In genomic region chr2:216974321-216975302, GRCh38 we compare ENCODE assay signal across 19 cellular contexts.
DNase-seq lines count a peak whose midpoint lies in the region; ATAC-seq and TF ChIP-seq lines count a peak whose summit lies in the region.
"Had no signal": no experiment of that assay in that cellular context is flagged by ENCODE, and none has a peak within 500 bp of the region (broad histone marks: within the 10 kb centered on the region; RNA-seq: fewer than 3 reads in every experiment).

No MANE protein-coding gene starts in this region.

- H3K27ac Mint-ChIP-seq in natural killer cell treated with Interleukin-12 subunit alpha and Interleukin-12 subunit beta and Interleukin-15 and Interleukin-18, amount 100 ng/mL, for 72 hours: no peak overlapping the region
- no peak overlapping the region for H3K27ac Mint-ChIP-seq in natural killer cell
- H3K27ac Mint-ChIP-seq: T-helper 2 cell treated with Interferon-gamma antibody and Interleukin-4, amounts not matched to agents 5 μg/mL and 100 μg/mL, for 36 hours; type B pancreatic cell had no signal

- H3K4me1 ChIP-seq in mucosa of descending colon (ENCODE audit: low read depth) (no peaks in the 10 kb centered on the region), stomach (peaks cover 0 to 24% (median 3%) of the 10 kb centered on the region in 4 donors)
- H3K4me1 ChIP-seq: BE2C had no signal

- H3K36me3 Mint-ChIP-seq in natural killer cell treated with Interleukin-12 subunit alpha and Interleukin-12 subunit beta and Interleukin-15 and Interleukin-18, amount 100 ng/mL, for 72 hours: peaks cover 10% of the 10 kb centered on the region
- no peaks in the 10 kb centered on the region for H3K36me3 Mint-ChIP-seq in natural killer cell
- H3K36me3 Mint-ChIP-seq: type B pancreatic cell had no signal

- H3K4me1 Mint-ChIP-seq in natural killer cell treated with Interleukin-12 subunit alpha and Interleukin-12 subunit beta and Interleukin-15 and Interleukin-18, amount 100 ng/mL, for 72 hours (ENCODE audit: low read depth in 2 of 2): no peaks in the 10 kb centered on the region
- H3K4me1 Mint-ChIP-seq in natural killer cell: no peaks in the 10 kb centered on the region

- H3K27me3 ChIP-seq in stomach: no peaks in the 10 kb centered on the region
- H3K27me3 ChIP-seq: BE2C, brain microvascular endothelial cell, neutrophil had no signal

- TF ChIP-seq CTCF in natural killer cell (IDR thresholded peaks at IDR 0.05): no peak
- no peak for TF ChIP-seq CTCF in mucosa of descending colon (IDR thresholded peaks at IDR 0.05)
- TF ChIP-seq CTCF in stomach (IDR thresholded peaks at IDR 0.05): no peak

- peak overlapping the region in 4 of 5 donors; percentile 56 to 72 (median 66) for H3K27ac ChIP-seq in stomach
- H3K27ac ChIP-seq: brain microvascular endothelial cell, neutrophil had no signal

- H3K9me3 Mint-ChIP-seq in natural killer cell treated with Interleukin-12 subunit alpha and Interleukin-12 subunit beta and Interleukin-15 and Interleukin-18, amount 100 ng/mL, for 72 hours: peaks cover 2% of the 10 kb centered on the region
- H3K9me3 Mint-ChIP-seq in natural killer cell: no peaks in the 10 kb centered on the region
- H3K9me3 Mint-ChIP-seq: type B pancreatic cell had no signal

- ATAC-seq in natural killer cell treated with Interleukin-12 subunit alpha and Interleukin-12 subunit beta and Interleukin-15 and Interleukin-18, amount 100 ng/mL, for 72 hours: peak; percentile 51 to 59
- no peak for ATAC-seq in natural killer cell
- peak; percentile 10 for ATAC-seq in mucosa of descending colon
- ATAC-seq in GM18858 (IDR thresholded peaks at IDR 0.05; ENCODE audit: unreplicated experiment): no peak
- no peak for ATAC-seq in GM21825 (IDR thresholded peaks at IDR 0.05; ENCODE audit: unreplicated experiment)
- ATAC-seq in SK-N-SH treated with all-trans-retinoic acid at 6 μM for 48 hours: no peak
- ATAC-seq: Panc1 had no signal

- intact Hi-C loops in natural killer cell (cut with micrococcal nuclease): no loop called here
- intact Hi-C loops in mucosa of descending colon (cut with DNase I, micrococcal nuclease): no loop called here
- intact Hi-C loops in stomach (cut with DNase I; ENCODE audit: low total_unique reads): no loop called here

- no peak overlapping the region for H3K4me3 ChIP-seq in mucosa of descending colon
- no peak overlapping the region for H3K4me3 ChIP-seq in stomach

- H3K36me3 ChIP-seq in mucosa of descending colon (ENCODE audit: low read depth): no peaks in the 10 kb centered on the region
- no peaks in the 10 kb centered on the region for H3K36me3 ChIP-seq in stomach
- H3K36me3 ChIP-seq: BE2C, brain microvascular endothelial cell, neutrophil had no signal

- no peak for TF ChIP-seq POLR2A in stomach (IDR thresholded peaks at IDR 0.05)

- H3K9me3 ChIP-seq in mucosa of descending colon: no peaks in the 10 kb centered on the region
- H3K9me3 ChIP-seq in stomach: no peaks in the 10 kb centered on the region
- H3K9me3 ChIP-seq: BE2C, neutrophil had no signal

- TF ChIP-seq EP300 in stomach (IDR thresholded peaks at IDR 0.05): no peak

- H3K4me3 Mint-ChIP-seq in natural killer cell treated with Interleukin-12 subunit alpha and Interleukin-12 subunit beta and Interleukin-15 and Interleukin-18, amount 100 ng/mL, for 72 hours: no peak overlapping the region
- no peak overlapping the region for H3K4me3 Mint-ChIP-seq in natural killer cell
- H3K4me3 Mint-ChIP-seq: T-helper 2 cell treated with Interferon-gamma antibody and Interleukin-4, amounts not matched to agents 5 μg/mL and 100 μg/mL, for 36 hours; type B pancreatic cell had no signal

- peaks cover 9 to 18% of the 10 kb centered on the region in 2 donors for H3K27me3 Mint-ChIP-seq in natural killer cell treated with Interleukin-12 subunit alpha and Interleukin-12 subunit beta and Interleukin-15 and Interleukin-18, amount 100 ng/mL, for 72 hours
- peaks cover 4 to 8% of the 10 kb centered on the region in 2 donors for H3K27me3 Mint-ChIP-seq in natural killer cell (ENCODE audit: low read depth in 2 of 2)
- H3K27me3 Mint-ChIP-seq: type B pancreatic cell had no signal

- WGBS in stomach, 5 donors: 53 to 83% (median 74%) methylated on average over 12 of the region's 12 CpGs

- DNase-seq in natural killer cell treated with Interleukin-12 subunit alpha and Interleukin-12 subunit beta and Interleukin-15 and Interleukin-18, amount 100 ng/mL, for 72 hours (ENCODE audit: low spot score): no peak
- DNase-seq in natural killer cell (no peak), mucosa of descending colon (peak in 1 of 3 donors; percentile 26), stomach (no peak), GDM1 (lab: John Stamatoyannopoulos, UW) (no peak)
- DNase-seq: activated CD8-positive, alpha-beta memory T cell treated with anti-CD3 and anti-CD28 coated beads, Interleukin-2, amount 50 U/mL, for 48 hours; BE2C; brain microvascular endothelial cell; foreskin fibroblast; NCI-H1092 treated with DMSO at 0.1 percent for 48 hours; NCI-H2081; stimulated activated CD4-positive, alpha-beta T cell treated with anti-CD3 and anti-CD28 coated beads, Interleukin-15, amount 100 ng/mL, for 24 hours had no signal

TF ChIP-seq in SK-N-SH treated with all-trans-retinoic acid at 6 μM for 48 hours, 23 proteins besides CTCF, POLR2A, EP300 and RAD21 (continues in another document):
- no peak for TF ChIP-seq PPARA (CRISPR knock-in tag; IDR thresholded peaks at IDR 0.05; ENCODE audit: borderline replicate concordance)
- TF ChIP-seq ZFP30 (CRISPR knock-in tag; IDR thresholded peaks at IDR 0.05): no peak
- TF ChIP-seq CSDC2 (CRISPR knock-in tag; IDR thresholded peaks at IDR 0.05): no peak
- TF ChIP-seq ISL1 (CRISPR knock-in tag; IDR thresholded peaks at IDR 0.05): no peak
- TF ChIP-seq, protein P1, sequence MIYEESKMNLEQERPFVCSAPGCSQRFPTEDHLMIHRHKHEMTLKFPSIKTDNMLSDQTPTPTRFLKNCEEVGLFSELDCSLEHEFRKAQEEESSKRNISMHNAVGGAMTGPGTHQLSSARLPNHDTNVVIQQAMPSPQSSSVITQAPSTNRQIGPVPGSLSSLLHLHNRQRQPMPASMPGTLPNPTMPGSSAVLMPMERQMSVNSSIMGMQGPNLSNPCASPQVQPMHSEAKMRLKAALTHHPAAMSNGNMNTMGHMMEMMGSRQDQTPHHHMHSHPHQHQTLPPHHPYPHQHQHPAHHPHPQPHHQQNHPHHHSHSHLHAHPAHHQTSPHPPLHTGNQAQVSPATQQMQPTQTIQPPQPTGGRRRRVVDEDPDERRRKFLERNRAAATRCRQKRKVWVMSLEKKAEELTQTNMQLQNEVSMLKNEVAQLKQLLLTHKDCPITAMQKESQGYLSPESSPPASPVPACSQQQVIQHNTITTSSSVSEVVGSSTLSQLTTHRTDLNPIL (CRISPR knock-in tag; IDR thresholded peaks at IDR 0.05; ENCODE audit: low read depth): no peak
- no peak for TF ChIP-seq TCF4 (CRISPR knock-in tag; IDR thresholded peaks at IDR 0.05; ENCODE audit: borderline replicate concordance)
- TF ChIP-seq ZC3H10 (CRISPR knock-in tag; IDR thresholded peaks at IDR 0.05): no peak
- no peak for TF ChIP-seq TOX (CRISPR knock-in tag; IDR thresholded peaks at IDR 0.05; ENCODE audit: borderline replicate concordance)
- TF ChIP-seq POU6F1 (CRISPR knock-in tag; IDR thresholded peaks at IDR 0.05; ENCODE audit: borderline replicate concordance, low read depth): no peak
- no peak for TF ChIP-seq ZNF565 (CRISPR knock-in tag; conservative IDR thresholded peaks at IDR 0.05; ENCODE audit: low read depth)
- no peak for TF ChIP-seq ESRRG (CRISPR knock-in tag; IDR thresholded peaks at IDR 0.05)
- no peak for TF ChIP-seq TSHZ2 (CRISPR knock-in tag; IDR thresholded peaks at IDR 0.05)

Comparison
In these comparisons a context has a peak if more than half of its experiments do, and no peak if none do; other contexts are left out.
1. ATAC-seq: peak in natural killer cell treated with Interleukin-12 subunit alpha and Interleukin-12 subunit beta and Interleukin-15 and Interleukin-18, amount 100 ng/mL, for 72 hours (2 of 2) and mucosa of descending colon (single experiment); none in natural killer cell (0 of 3), GM18858 (single experiment), GM21825 (single experiment) and SK-N-SH treated with all-trans-retinoic acid at 6 μM for 48 hours (single experiment).